Comparison of ENCODE assay signal across 21 cellular contexts in the genomic region with DNA sequence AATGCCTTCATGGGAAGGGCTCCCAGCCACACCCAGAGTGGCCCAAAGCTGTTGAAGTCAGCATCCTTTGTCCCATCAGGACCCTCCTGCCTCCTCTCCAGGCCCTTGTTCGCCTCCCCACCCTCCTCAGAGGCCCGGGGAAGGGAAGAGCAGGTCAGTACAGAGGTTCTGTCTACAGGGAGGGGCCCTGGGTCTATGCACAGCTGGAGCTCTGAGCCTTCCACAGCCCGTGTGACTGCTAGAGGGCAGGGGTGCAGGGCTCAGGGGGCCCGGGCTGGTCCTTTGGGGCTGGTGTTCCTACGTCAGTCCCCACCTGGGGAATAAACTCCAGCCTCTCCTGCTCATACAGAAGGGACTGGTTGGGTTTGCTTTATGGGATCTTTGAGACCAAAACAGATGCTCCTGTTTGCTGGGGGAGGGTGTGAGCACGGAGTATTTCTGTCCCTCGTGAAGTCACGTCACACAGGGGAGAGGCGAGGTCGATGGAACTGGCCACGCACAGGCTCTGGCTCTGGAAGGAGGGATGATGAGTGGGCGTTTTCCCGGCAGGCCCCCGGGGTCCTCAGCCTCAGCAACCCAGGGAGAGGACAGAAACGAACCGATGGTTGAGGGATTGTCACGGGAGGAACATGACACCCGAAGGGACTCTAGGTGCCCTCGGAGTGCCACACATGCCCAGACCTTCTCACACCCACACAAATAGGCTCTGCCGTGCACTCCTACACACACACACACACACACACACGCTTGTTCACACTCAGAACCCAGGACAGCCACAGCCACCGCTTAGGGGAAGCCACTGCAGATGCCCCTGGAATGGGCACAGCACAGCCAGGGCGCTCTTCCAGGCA. TPM values are rescaled to one million over a fixed set of nuclear protein-coding genes. Genes with fewer than 3 reads are reported as not detected.
A peak's percentile ranks its signal among the peaks of the same experiment; 100 is the strongest.
DNase-seq lines count a peak whose midpoint lies in the region; ATAC-seq, FAIRE-seq and TF ChIP-seq lines count a peak whose summit lies in the region.
"Had no signal": no experiment of that assay in that cellular context is flagged by ENCODE, and none has a peak within 500 bp of the region (broad histone marks: within the 10 kb centered on the region; RNA-seq: fewer than 3 reads in every experiment).

No MANE protein-coding gene starts in this region.

- H3K36me3 Mint-ChIP-seq in neural progenitor cell = no peaks in the 10 kb centered on the region

- no peak overlapping the region for H3K4me2 ChIP-seq in HepG2 (ENCODE audit: low read depth, low read length)
- H3K4me2 ChIP-seq in K562 (ENCODE audit: insufficient read depth, low read length) = no peak overlapping the region
- H3K4me2 ChIP-seq in neural progenitor cell = no peak overlapping the region

- H2AFZ ChIP-seq in HepG2 (ENCODE audit: low read length) = no peak overlapping the region
- H2AFZ ChIP-seq in K562 (ENCODE audit: low read depth, low read length) = no peak overlapping the region
- H2AFZ ChIP-seq in neural progenitor cell (replicated peaks) = no peak overlapping the region

- ATAC-seq in HepG2 (peak; percentile 12; the same call in 2 of the 3 replicates), right lobe of liver (no peak), K562 (peak; percentile 27; the same call in 1 of the 3 replicates), HG03354 (IDR thresholded peaks at IDR 0.05; ENCODE audit: poor library complexity, severe bottlenecking, unreplicated experiment) (no peak)
- ATAC-seq: PC-3 had no signal

- TF ChIP-seq CTCF in HepG2 (CRISPR knock-in tag; IDR thresholded peaks at IDR 0.05) (no peak), right lobe of liver (IDR thresholded peaks at IDR 0.05) (no peak), K562 (IDR thresholded peaks at IDR 0.05 in 2 of 3, conservative IDR thresholded peaks at IDR 0.05 in 1 of 3; ENCODE audit: insufficient read depth in 2 of 3, low read depth in 1 of 3, low read length in 3 of 3) (no peak), neural progenitor cell (IDR thresholded peaks at IDR 0.05) (no peak)

- TF ChIP-seq EP300 in HepG2 (IDR thresholded peaks at IDR 0.05; ENCODE audit: low read depth in 2 of 2, low read length in 2 of 2) (no peak), HepG2 (CRISPR knock-in tag; IDR thresholded peaks at IDR 0.05; ENCODE audit: borderline replicate concordance) (no peak), K562 (IDR thresholded peaks at IDR 0.05; ENCODE audit: low read length) (no peak)

- H4K20me1 ChIP-seq in HepG2 (ENCODE audit: insufficient read depth, low read length) (no peaks in the 10 kb centered on the region), K562 (replicated peaks; ENCODE audit: control insufficient read depth, insufficient read depth, low read length) (no peaks in the 10 kb centered on the region; the same call in 1 of the 2 replicates), neural progenitor cell (ENCODE audit: low read depth) (no peaks in the 10 kb centered on the region)

- no peak overlapping the region for H3K9ac ChIP-seq in HepG2 (ENCODE audit: insufficient read depth, low read depth, low read length)
- no peak overlapping the region for H3K9ac ChIP-seq in K562 (ENCODE audit: insufficient read depth in 1 of 2, low read depth in 2 of 2, low read length in 2 of 2)
- no peak overlapping the region for H3K9ac ChIP-seq in neural progenitor cell

- peaks cover 16% of the 10 kb centered on the region for H3K27me3 Mint-ChIP-seq in neural progenitor cell (ENCODE audit: insufficient read depth, low read depth)

- H3K4me1 Mint-ChIP-seq in neural progenitor cell = peaks cover 33% of the 10 kb centered on the region

- H3F3A ChIP-seq in neural progenitor cell (ENCODE audit: low read depth) = peaks cover 7% of the 10 kb centered on the region

- H3K4me3 ChIP-seq in HepG2 (replicated peaks in 1 of 3; ENCODE audit: insufficient read depth in 1 of 3, low read depth in 2 of 3, low read length in 3 of 3) (no peak overlapping the region), right lobe of liver (no peak overlapping the region), K562 (no peak overlapping the region), neural progenitor cell (no peak overlapping the region)

- H3K36me3 ChIP-seq in HepG2 (replicated peaks in 1 of 2; ENCODE audit: control insufficient read depth in 1 of 2, insufficient read depth in 2 of 2, low read length in 2 of 2) (no peaks in the 10 kb centered on the region), right lobe of liver (no peaks in the 10 kb centered on the region), K562 (ENCODE audit: control insufficient read depth, insufficient read depth, low read length) (no peaks in the 10 kb centered on the region), neural progenitor cell (no peaks in the 10 kb centered on the region)

- no peak for DNase-seq in HepG2 (ENCODE audit: low spot score)
- DNase-seq in right lobe of liver = no peak
- DNase-seq in K562 (ENCODE audit: extremely low read depth in 1 of 4, low spot score in 3 of 4) = no peak
- no peak for DNase-seq in neural progenitor cell (ENCODE audit: low spot score)
- DNase-seq in effector CD4-positive, alpha-beta T cell = no peak
- no peak for DNase-seq in erythroblast (lab: John Stamatoyannopoulos, UW)
- DNase-seq: GOT3, HFFc6, NCI-H1417 treated with DMSO at 0.1 percent for 48 hours, NCI-H1930, NCI-H226, NCI-H526, PC-3 had no signal

- peak overlapping the region; percentile 47 for H3K4me3 Mint-ChIP-seq in neural progenitor cell
- H3K4me3 Mint-ChIP-seq: HFFc6 had no signal

- TF ChIP-seq POLR2A in HepG2 (IDR thresholded peaks at IDR 0.05; ENCODE audit: insufficient read depth in 1 of 2, low read depth in 2 of 2, low read length in 2 of 2) (no peak), right lobe of liver (IDR thresholded peaks at IDR 0.05) (no peak), K562 (conservative IDR thresholded peaks at IDR 0.05) (no peak), erythroblast (IDR thresholded peaks at IDR 0.05; ENCODE audit: low read length) (no peak)

- 37% methylated on average over 5 of the region's 23 CpGs for WGBS in HepG2 (ENCODE audit: low lambda C conversion rate)
- 72% methylated on average over 7 of the region's 23 CpGs for WGBS in right lobe of liver (ENCODE audit: insufficient coverage, low coverage, low lambda C conversion rate, missing lambda C conversion rate)
- WGBS in K562 (ENCODE audit: insufficient coverage, low coverage, missing lambda C conversion rate) = 7% methylated on average over 21 of the region's 23 CpGs

- no peak overlapping the region for H3K27ac ChIP-seq in HepG2 (ENCODE audit: extremely low read length, insufficient read depth, low read length)
- no peak overlapping the region for H3K27ac ChIP-seq in right lobe of liver
- H3K27ac ChIP-seq in K562 (ENCODE audit: extremely low read depth, low read depth, low read length) = no peak overlapping the region
- H3K27ac ChIP-seq in neural progenitor cell = no peak overlapping the region
- H3K27ac ChIP-seq: C4-2B had no signal

- POLR2A ChIA-PET in HepG2 (lab: Yijun Ruan, JAX) (no interaction called here), K562 (lab: Yijun Ruan, JAX) (no interaction called here)

- CTCF ChIA-PET in HepG2 (lab: Yijun Ruan, JAX; ENCODE audit: low intra/inter-chr PET ratio, low total read pairs) = no interaction called here
- CTCF ChIA-PET in K562 (lab: Yijun Ruan, JAX; ENCODE audit: low intra/inter-chr PET ratio) = no interaction called here

- H3K9me1 ChIP-seq in K562 (ENCODE audit: control insufficient read depth, insufficient read depth, low read length) = no peaks in the 10 kb centered on the region

- intact Hi-C loops in HepG2 (cut with micrococcal nuclease; ENCODE audit: unreplicated experiment) (no loop called here), right lobe of liver (cut with DNase I) (no loop called here), K562 (cut with micrococcal nuclease) (no loop called here)

- H3K27me3 ChIP-seq in HepG2 (ENCODE audit: control insufficient read depth in 1 of 2, insufficient read depth in 2 of 2, low read length in 2 of 2) (peaks cover 19 to 89% of the 10 kb centered on the region in 2 experiments), right lobe of liver (no peaks in the 10 kb centered on the region), K562 (ENCODE audit: control insufficient read depth in 2 of 2, insufficient read depth in 2 of 2, low read length in 2 of 2) (peaks cover 25 to 79% of the 10 kb centered on the region in 2 experiments), neural progenitor cell (peaks cover 16% of the 10 kb centered on the region)

- BruUV-seq in HepG2 (replicated peaks; lab: Mats Ljungman, UMichigan) = no TSS peak
- BruUV-seq in K562 (replicated peaks; lab: Mats Ljungman, UMichigan) = no TSS peak

- H3K79me2 ChIP-seq in HepG2 (ENCODE audit: insufficient read depth, low read length) (no peaks in the 10 kb centered on the region), K562 (ENCODE audit: control insufficient read depth, insufficient read depth, low read length) (no peaks in the 10 kb centered on the region), neural progenitor cell (ENCODE audit: low read depth) (no peaks in the 10 kb centered on the region)

- no peaks in the 10 kb centered on the region for H3K9me3 ChIP-seq in HepG2 (ENCODE audit: low read length)
- H3K9me3 ChIP-seq in right lobe of liver = no peaks in the 10 kb centered on the region
- H3K9me3 ChIP-seq in K562 (replicated peaks; ENCODE audit: control insufficient read depth, insufficient read depth, low read depth, low read length) = no peaks in the 10 kb centered on the region
- no peaks in the 10 kb centered on the region for H3K9me3 ChIP-seq in neural progenitor cell (ENCODE audit: low read depth)

- peak overlapping the region; percentile 38 for H3K27ac Mint-ChIP-seq in neural progenitor cell
- H3K27ac Mint-ChIP-seq: HFFc6 had no signal

- in situ Hi-C loops in HepG2 (cut with HindIII; ENCODE audit: extremely low pct_ligation_motif_present, low pct_unique_long_range_greater_than_20kb) (no loop called here), K562 (cut with MboI) (no loop called here)

- no peak for FAIRE-seq in HepG2 (lab: Jason Lieb, UNC)
- FAIRE-seq in K562 (lab: Jason Lieb, UNC) = no peak
- FAIRE-seq: D721Med, GM12891, GM18507 had no signal

- H3K4me1 ChIP-seq in HepG2 (ENCODE audit: insufficient read depth, low read length) (peaks cover 10% of the 10 kb centered on the region), right lobe of liver (no peaks in the 10 kb centered on the region), K562 (replicated peaks in 1 of 2; ENCODE audit: control insufficient read depth in 2 of 2, insufficient read depth in 2 of 2, low read length in 2 of 2) (peaks cover 0 to 22% of the 10 kb centered on the region in 2 experiments; a peak in 2 of 5 replicates), neural progenitor cell (peaks cover 16% of the 10 kb centered on the region)

- no peak for TF ChIP-seq RAD21 in HepG2 (CRISPR knock-in tag; IDR thresholded peaks at IDR 0.05)
- no peak for TF ChIP-seq RAD21 in K562 (CRISPR knock-in tag; conservative IDR thresholded peaks at IDR 0.05 in 1 of 2, IDR thresholded peaks at IDR 0.05 in 1 of 2)

- no peaks in the 10 kb centered on the region for H3K9me3 Mint-ChIP-seq in neural progenitor cell
- H3K9me3 Mint-ChIP-seq: HFFc6 had no signal

RNA-seq across cellular contexts. Expression of a gene that starts 20.5 kb away (rescaled TPM):
- not detected in 2 replicates for total RNA-seq in HepG2 (2016; rRNA removed; fragmentation: Illumina TruSeq; extraction: Trizol)
- total RNA-seq in HepG2 (2016; cell fraction: cytosol; rRNA removed; fragmentation: Illumina TruSeq; extraction: Trizol; ENCODE audit: low read depth) = not detected in 2 replicates
- not detected in 2 replicates for total RNA-seq in HepG2 (2016; cell fraction: insoluble cytoplasmic fraction; rRNA removed; fragmentation: Illumina TruSeq; extraction: Trizol)
- not detected in 2 replicates for total RNA-seq in HepG2 (2016; cell fraction: membrane; rRNA removed; fragmentation: Illumina TruSeq; extraction: Trizol)
- not detected in 2 replicates for total RNA-seq in HepG2 (2016; cell fraction: nucleus; rRNA removed; fragmentation: Illumina TruSeq; extraction: Trizol)
- polyA plus RNA-seq in HepG2 (2011; rRNA removed) = not detected in 2 replicates
- polyA plus RNA-seq in HepG2 (2011; cell fraction: cytosol; rRNA removed) = not detected in 2 replicates
- polyA plus RNA-seq in HepG2 (2011; cell fraction: nucleus; rRNA removed) = not detected in 2 replicates
- polyA plus RNA-seq in HepG2 (2012) = not detected in 2 replicates
- polyA plus RNA-seq in HepG2 (2016; cell fraction: cytosol; fragmentation: Illumina TruSeq; extraction: Trizol; ENCODE audit: low read depth) = not detected in 2 replicates
- polyA plus RNA-seq in HepG2 (2016; cell fraction: insoluble cytoplasmic fraction; fragmentation: Illumina TruSeq; extraction: Trizol; ENCODE audit: low read depth) = not detected in 2 replicates
- not detected in 2 replicates for polyA plus RNA-seq in HepG2 (2016; cell fraction: membrane; fragmentation: Illumina TruSeq; extraction: Trizol; ENCODE audit: low read depth)
- not detected in 2 replicates for polyA plus RNA-seq in HepG2 (2016; cell fraction: nucleus; fragmentation: Illumina TruSeq; extraction: Trizol; ENCODE audit: insufficient read depth, low read depth)
- polyA minus RNA-seq in HepG2 (2011; rRNA and poly(A)+ RNA removed; ENCODE audit: low replicate concordance) = not detected in 2 replicates
- not detected in 2 replicates for polyA minus RNA-seq in HepG2 (2011; cell fraction: cytosol; rRNA and poly(A)+ RNA removed)
- not detected in 2 replicates for polyA minus RNA-seq in HepG2 (2011; cell fraction: nucleus; rRNA and poly(A)+ RNA removed)
- total RNA-seq in right lobe of liver = not detected
- 0.07 TPM in 1 of 2 replicates, not detected in the other for total RNA-seq in K562 (2011; cell fraction: chromatin; rRNA removed; ENCODE audit: low replicate concordance)
- 0.17 TPM in 1 of 2 replicates, not detected in the other for total RNA-seq in K562 (2011; cell fraction: nucleolus; rRNA removed)
- total RNA-seq in K562 (2011; cell fraction: nucleoplasm; rRNA removed) = not detected in 2 replicates
- total RNA-seq in K562 (2014; rRNA removed) = not detected in 2 replicates
- not detected in 2 replicates for total RNA-seq in K562 (2014; rRNA removed; fragmentation: Illumina TruSeq; extraction: Trizol)
- total RNA-seq in K562 (2015; rRNA removed; fragmentation: Illumina TruSeq; extraction: Trizol) = not detected in 2 replicates
- not detected in 2 replicates for total RNA-seq in K562 (2021)
- polyA plus RNA-seq in K562 (2011; rRNA removed) = 0.01 and 0.06 TPM in 2 replicates
- polyA plus RNA-seq in K562 (2011; cell fraction: cytosol; rRNA removed) = 0.25 TPM in 1 of 2 replicates, not detected in the other
- 0.11 TPM in 1 of 2 replicates, not detected in the other for polyA plus RNA-seq in K562 (2011; cell fraction: nucleus; rRNA removed)
- polyA plus RNA-seq in K562 (2012) = 0.01 TPM in 1 of 2 replicates, not detected in the other
- not detected in 2 replicates for polyA plus RNA-seq in K562 (2014; fragmentation: Illumina TruSeq; extraction: Trizol)
- not detected for polyA plus RNA-seq in K562 (2014; fragmentation: Nextera tagmentation; extraction: Ambion mirVana)
- not detected in 2 replicates for polyA plus RNA-seq in K562 (2014; rRNA removed)
- 0.07 TPM in 1 of 2 replicates, not detected in the other for polyA minus RNA-seq in K562 (2011; rRNA and poly(A)+ RNA removed)
- polyA minus RNA-seq in K562 (2011; cell fraction: cytosol; rRNA and poly(A)+ RNA removed) = 0.29 TPM in 1 of 2 replicates, not detected in the other
- not detected in 2 replicates for polyA minus RNA-seq in K562 (2011; cell fraction: nucleus; rRNA and poly(A)+ RNA removed)
- 0.06 TPM in 1 of 2 replicates, not detected in the other for total RNA-seq in neural progenitor cell (ENCODE audit: low replicate concordance)
- total RNA-seq: HFFc6, HT-29, M059J, PC-3, SK-MEL-5 had no signal

RNA-seq across cellular contexts. Expression of a gene that starts 29.7 kb away (rescaled TPM):
- not detected in 2 replicates for total RNA-seq in HepG2 (2016; rRNA removed; fragmentation: Illumina TruSeq; extraction: Trizol)
- not detected in 2 replicates for total RNA-seq in HepG2 (2016; cell fraction: cytosol; rRNA removed; fragmentation: Illumina TruSeq; extraction: Trizol; ENCODE audit: low read depth)
- not detected in 2 replicates for total RNA-seq in HepG2 (2016; cell fraction: insoluble cytoplasmic fraction; rRNA removed; fragmentation: Illumina TruSeq; extraction: Trizol)
- total RNA-seq in HepG2 (2016; cell fraction: membrane; rRNA removed; fragmentation: Illumina TruSeq; extraction: Trizol) = not detected in 2 replicates
- not detected in 2 replicates for total RNA-seq in HepG2 (2016; cell fraction: nucleus; rRNA removed; fragmentation: Illumina TruSeq; extraction: Trizol)
- polyA plus RNA-seq in HepG2 (2011; rRNA removed) = not detected in 2 replicates
- not detected in 2 replicates for polyA plus RNA-seq in HepG2 (2011; cell fraction: cytosol; rRNA removed)
- polyA plus RNA-seq in HepG2 (2011; cell fraction: nucleus; rRNA removed) = not detected in 2 replicates
- not detected in 2 replicates for polyA plus RNA-seq in HepG2 (2012)
- polyA plus RNA-seq in HepG2 (2016; cell fraction: cytosol; fragmentation: Illumina TruSeq; extraction: Trizol; ENCODE audit: low read depth) = not detected in 2 replicates
- not detected in 2 replicates for polyA plus RNA-seq in HepG2 (2016; cell fraction: insoluble cytoplasmic fraction; fragmentation: Illumina TruSeq; extraction: Trizol; ENCODE audit: low read depth)
- not detected in 2 replicates for polyA plus RNA-seq in HepG2 (2016; cell fraction: membrane; fragmentation: Illumina TruSeq; extraction: Trizol; ENCODE audit: low read depth)
- not detected in 2 replicates for polyA plus RNA-seq in HepG2 (2016; cell fraction: nucleus; fragmentation: Illumina TruSeq; extraction: Trizol; ENCODE audit: insufficient read depth, low read depth)
- not detected in 2 replicates for polyA minus RNA-seq in HepG2 (2011; rRNA and poly(A)+ RNA removed; ENCODE audit: low replicate concordance)
- polyA minus RNA-seq in HepG2 (2011; cell fraction: cytosol; rRNA and poly(A)+ RNA removed) = not detected in 2 replicates
- polyA minus RNA-seq in HepG2 (2011; cell fraction: nucleus; rRNA and poly(A)+ RNA removed) = not detected in 2 replicates
- not detected for total RNA-seq in right lobe of liver
- not detected in 2 replicates for total RNA-seq in K562 (2011; cell fraction: chromatin; rRNA removed; ENCODE audit: low replicate concordance)
- not detected in 2 replicates for total RNA-seq in K562 (2011; cell fraction: nucleolus; rRNA removed)
- not detected in 2 replicates for total RNA-seq in K562 (2011; cell fraction: nucleoplasm; rRNA removed)
- not detected in 2 replicates for total RNA-seq in K562 (2014; rRNA removed)
- total RNA-seq in K562 (2014; rRNA removed; fragmentation: Illumina TruSeq; extraction: Trizol) = not detected in 2 replicates
- not detected in 2 replicates for total RNA-seq in K562 (2015; rRNA removed; fragmentation: Illumina TruSeq; extraction: Trizol)
- not detected in 2 replicates for total RNA-seq in K562 (2021)
- polyA plus RNA-seq in K562 (2011; rRNA removed) = not detected in 2 replicates
- not detected in 2 replicates for polyA plus RNA-seq in K562 (2011; cell fraction: cytosol; rRNA removed)
- not detected in 2 replicates for polyA plus RNA-seq in K562 (2011; cell fraction: nucleus; rRNA removed)
- not detected in 2 replicates for polyA plus RNA-seq in K562 (2012)
- polyA plus RNA-seq in K562 (2014; fragmentation: Illumina TruSeq; extraction: Trizol) = not detected in 2 replicates
- not detected for polyA plus RNA-seq in K562 (2014; fragmentation: Nextera tagmentation; extraction: Ambion mirVana)
- not detected in 2 replicates for polyA plus RNA-seq in K562 (2014; rRNA removed)
- polyA minus RNA-seq in K562 (2011; rRNA and poly(A)+ RNA removed) = not detected in 2 replicates
- polyA minus RNA-seq in K562 (2011; cell fraction: cytosol; rRNA and poly(A)+ RNA removed) = not detected in 2 replicates
- not detected in 2 replicates for polyA minus RNA-seq in K562 (2011; cell fraction: nucleus; rRNA and poly(A)+ RNA removed)
- not detected in 2 replicates for total RNA-seq in neural progenitor cell (ENCODE audit: low replicate concordance)
- total RNA-seq: HFFc6, HT-29, M059J, PC-3, SK-MEL-5 had no signal

Comparison
In these comparisons a context has a peak if more than half of its experiments do, and no peak if none do; other contexts are left out.
1. ATAC-seq: peak in HepG2 (single experiment) and K562 (single experiment); none in right lobe of liver (0 of 4) and HG03354 (single experiment).